11 cellular contexts compared by ENCODE assay signal in the genomic region with DNA sequence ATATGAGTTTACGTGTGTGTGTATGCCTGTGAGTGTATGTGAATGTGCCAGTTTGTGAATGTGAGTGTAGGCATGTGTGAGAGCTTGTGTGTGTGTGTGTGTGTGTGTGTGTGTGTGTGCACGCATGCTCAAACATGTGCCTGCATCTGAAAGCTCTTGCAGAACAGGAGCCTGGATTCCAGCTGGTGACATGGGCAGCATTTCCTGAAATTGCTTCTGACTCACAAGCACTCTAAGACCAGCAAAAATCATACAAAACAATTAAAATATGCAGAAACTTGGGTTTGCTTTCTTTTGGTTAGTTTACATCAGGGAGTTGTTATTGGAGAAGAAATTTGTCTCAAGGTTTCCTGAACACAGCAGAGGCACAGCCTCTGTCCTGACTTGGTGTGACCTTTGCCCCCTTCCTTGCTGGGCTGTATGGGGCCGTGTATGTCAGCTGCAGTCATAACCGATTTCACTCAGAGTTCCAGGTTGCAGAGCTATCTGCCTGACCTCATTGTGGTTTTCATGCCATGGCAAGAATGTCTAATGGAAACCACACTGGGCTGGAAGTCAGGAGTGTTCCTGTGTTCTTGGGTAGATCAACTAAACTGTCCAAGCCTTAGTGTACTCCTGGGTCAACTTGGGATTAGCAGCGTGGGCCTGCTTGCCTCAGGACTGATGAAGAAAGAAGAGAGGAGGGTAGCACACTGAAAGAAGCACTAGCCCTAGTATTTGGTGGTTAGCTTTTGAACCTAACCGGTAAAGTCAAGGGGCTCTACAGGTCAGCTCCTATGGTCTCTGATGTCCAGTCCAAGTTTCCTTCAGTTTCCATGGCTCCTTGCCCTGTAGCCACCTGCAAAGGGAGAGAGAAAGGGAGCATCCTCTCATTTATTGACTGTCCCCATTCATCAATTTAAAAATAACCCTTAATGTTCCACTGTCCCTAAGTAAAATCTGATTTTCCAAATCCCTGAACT.
DNase-seq lines count a peak whose midpoint lies in the region; ATAC-seq and TF ChIP-seq lines count a peak whose summit lies in the region.
"Had no signal": no experiment of that assay in that cellular context is flagged by ENCODE, and none has a peak within 500 bp of the region (broad histone marks: within the 10 kb centered on the region; RNA-seq: fewer than 3 reads in every experiment).

No MANE protein-coding gene starts in this region.

- H3K9me1 ChIP-seq in IMR-90 (ENCODE audit: insufficient read depth, low read length), result peaks cover 27% of the 10 kb centered on the region

- peak overlapping the region; percentile 53 for H3K14ac ChIP-seq in IMR-90 (replicated peaks; ENCODE audit: low read depth, low read length)

- in situ Hi-C loops in IMR-90 (cut with MboI; ENCODE audit: low sequenced_read_pairs), result no loop called here
- in situ Hi-C loops in mammary epithelial cell (cut with MboI; ENCODE audit: low sequenced_read_pairs in 2 of 2), result no loop called here
- in situ Hi-C loops in HAP-1 (cut with MboI; ENCODE audit: low sequenced_read_pairs), result no loop called here

- peak overlapping the region; percentile 70 for H2BK20ac ChIP-seq in IMR-90 (ENCODE audit: low read depth, low read length)

- ATAC-seq in IMR-90 (ENCODE audit: low read depth) (peak; percentile 89), left lobe of liver (peak; percentile 30), HG02678 (IDR thresholded peaks at IDR 0.05; ENCODE audit: unreplicated experiment) (no peak), HG02623 (IDR thresholded peaks at IDR 0.05; ENCODE audit: unreplicated experiment) (no peak), HG03354 (IDR thresholded peaks at IDR 0.05; ENCODE audit: poor library complexity, severe bottlenecking, unreplicated experiment) (no peak)

- H4K20me1 ChIP-seq in IMR-90 (ENCODE audit: insufficient read depth, low read length) (peaks cover 14% of the 10 kb centered on the region), mammary epithelial cell (ENCODE audit: insufficient read depth, low read length) (no peaks in the 10 kb centered on the region)

- H3K27ac ChIP-seq in ACC112 (ENCODE audit: low read depth, low read length) (peak overlapping the region; percentile 99), IMR-90 (ENCODE audit: insufficient read depth, low read length) (peak overlapping the region; percentile 77; the same call in 1 of the 2 replicates), mammary epithelial cell (ENCODE audit: insufficient read depth, low read depth, low read length) (no peak overlapping the region)
- H3K27ac ChIP-seq: HL-60, right lobe of liver had no signal

- peak overlapping the region; percentile 26; the same call in 1 of the 3 replicates for H2BK15ac ChIP-seq in IMR-90 (ENCODE audit: low read depth, low read length)

- no peak; the same call in 1 of the 2 replicates for TF ChIP-seq RAD21 in IMR-90 (IDR thresholded peaks at IDR 0.05; ENCODE audit: low read length)

- dilution Hi-C loops in IMR-90 (cut with HindIII; ENCODE audit: low sequenced_read_pairs, unreplicated experiment), result no loop called here
- dilution Hi-C loops in mammary epithelial cell (cut with HindIII; ENCODE audit: low sequenced_read_pairs), result no loop called here

- H3K27me3 ChIP-seq in ACC112 (ENCODE audit: insufficient read depth, low read length) (no peaks in the 10 kb centered on the region), IMR-90 (ENCODE audit: control insufficient read depth, insufficient read depth, low read length) (no peaks in the 10 kb centered on the region), mammary epithelial cell (ENCODE audit: insufficient read depth, low read length) (no peaks in the 10 kb centered on the region), HAP-1 (ENCODE audit: low read depth) (no peaks in the 10 kb centered on the region)
- H3K27me3 ChIP-seq: right lobe of liver had no signal

- BruUV-seq in IMR-90 (replicated peaks; lab: Mats Ljungman, UMichigan), result no TSS peak
- BruUV-seq in mammary epithelial cell (replicated peaks; lab: Mats Ljungman, UMichigan), result no TSS peak

- no peaks in the 10 kb centered on the region for H3K79me1 ChIP-seq in IMR-90 (ENCODE audit: low read depth in 1 of 2, low read length in 2 of 2)

- H3K36me3 ChIP-seq in ACC112 (ENCODE audit: insufficient read depth, low read length) (no peaks in the 10 kb centered on the region), IMR-90 (ENCODE audit: control insufficient read depth, insufficient read depth, low read length) (no peaks in the 10 kb centered on the region), mammary epithelial cell (ENCODE audit: insufficient read depth, low read length) (no peaks in the 10 kb centered on the region), HAP-1 (replicated peaks) (no peaks in the 10 kb centered on the region)
- H3K36me3 ChIP-seq: right lobe of liver had no signal

- no peak for TF ChIP-seq POLR2A in IMR-90 (IDR thresholded peaks at IDR 0.05; ENCODE audit: low read depth, low read length)

- peak overlapping the region; percentile 83 for H2BK5ac ChIP-seq in IMR-90 (ENCODE audit: low read depth, low read length, poor library complexity, severe bottlenecking)

- H2AFZ ChIP-seq in ACC112 (ENCODE audit: low read length, unreplicated experiment) (no peak overlapping the region), IMR-90 (replicated peaks; ENCODE audit: low read length, poor library complexity) (no peak overlapping the region), mammary epithelial cell (ENCODE audit: low read depth, low read length) (no peak overlapping the region)

- peak overlapping the region; percentile 82 for H2BK120ac ChIP-seq in IMR-90 (ENCODE audit: low read depth, low read length)

- no peaks in the 10 kb centered on the region for H3K79me2 ChIP-seq in ACC112 (ENCODE audit: control insufficient read depth, insufficient read depth, low read length, unreplicated experiment)
- no peaks in the 10 kb centered on the region for H3K79me2 ChIP-seq in mammary epithelial cell (ENCODE audit: insufficient read depth, low read length)

- H3K56ac ChIP-seq in IMR-90 (ENCODE audit: extremely low read depth, insufficient read depth, low read length), result 0 out of 2 replicates have a peak overlapping the region, but pooled peaks have one; percentile 12

- H3K4me1 ChIP-seq in ACC112 (ENCODE audit: control insufficient read depth, insufficient read depth, low read length, unreplicated experiment), result peaks cover 51% of the 10 kb centered on the region
- H3K4me1 ChIP-seq in IMR-90 (ENCODE audit: control insufficient read depth, insufficient read depth, low read length), result peaks cover 22% of the 10 kb centered on the region
- peaks cover 23% of the 10 kb centered on the region for H3K4me1 ChIP-seq in mammary epithelial cell (ENCODE audit: insufficient read depth, low read length)
- no peaks in the 10 kb centered on the region for H3K4me1 ChIP-seq in HAP-1
- H3K4me1 ChIP-seq: right lobe of liver had no signal

- CTCF ChIA-PET in IMR-90 (lab: Yijun Ruan, JAX), result interaction anchor here (1.0 kb wide), 1 partner anchor 10 kb away, joined by 5 read pairs; no protein-coding TSS in a partner anchor
- CTCF ChIA-PET in mammary epithelial cell (lab: Charles Lee; ENCODE audit: low non-redundant PET), result no interaction called here

- WGBS in IMR-90 (ENCODE audit: extremely low coverage in 2 of 2, insufficient read length in 1 of 2), 2 experiments, result 0% methylated on average over 2 of the region's 6 CpGs; no CpG with 5 or more reads in 1 of the 2 experiments
- 22% methylated on average over 6 of the region's 6 CpGs for WGBS in mammary epithelial cell (ENCODE audit: low coverage, missing lambda C conversion rate)

- peaks cover 2% of the 10 kb centered on the region; the same call in 1 of the 2 replicates for H3K9me3 ChIP-seq in IMR-90 (ENCODE audit: control insufficient read depth, insufficient read depth, low read length)
- H3K9me3 ChIP-seq in mammary epithelial cell (replicated peaks; ENCODE audit: insufficient read depth, low read length), result no peaks in the 10 kb centered on the region
- H3K9me3 ChIP-seq in HAP-1, result no peaks in the 10 kb centered on the region
- H3K9me3 ChIP-seq: right lobe of liver had no signal

- peak overlapping the region; percentile 58; the same call in 1 of the 2 replicates for H3K4me3 ChIP-seq in ACC112 (ENCODE audit: low read depth, low read length)
- no peak overlapping the region for H3K4me3 ChIP-seq in IMR-90 (ENCODE audit: insufficient read depth, low read depth, low read length)
- no peak overlapping the region for H3K4me3 ChIP-seq in mammary epithelial cell (replicated peaks in 1 of 3; ENCODE audit: insufficient read depth in 1 of 3, low read depth in 2 of 3, low read length in 3 of 3)
- H3K4me3 ChIP-seq in HAP-1, result no peak overlapping the region
- H3K4me3 ChIP-seq: right lobe of liver had no signal

- DNase-seq in IMR-90 (peak; percentile 97), mammary epithelial cell (peak; percentile 89), left lobe of liver (ENCODE audit: low spot score) (no peak), HAP-1 (ENCODE audit: low spot score in 2 of 2) (no peak)
- DNase-seq: NK-92 treated with Interleukin-12 subunit alpha and Interleukin-12 subunit beta, amount 100 ng/mL, for 24 hours; right lobe of liver had no signal

- intact Hi-C loops in IMR-90 (cut with micrococcal nuclease) (loop anchor here (1.0 to 5.0 kb wide), 3 partner anchors 9 to 338 kb away; no protein-coding TSS in a partner anchor), mammary epithelial cell (cut with micrococcal nuclease) (no loop called here)

- peak overlapping the region; percentile 81 for H3K4ac ChIP-seq in IMR-90 (ENCODE audit: low read depth, low read length)

- POLR2A ChIA-PET in IMR-90 (lab: Charles Lee; ENCODE audit: unreplicated experiment), result interaction anchor here (0.6 kb wide), 1 partner anchor 381 kb away, joined by 3 read pairs; no protein-coding TSS in a partner anchor

- H4K91ac ChIP-seq in IMR-90 (ENCODE audit: insufficient read depth, low read depth, low read length), result peak overlapping the region; percentile 73

- peak overlapping the region; percentile 13 for H4K5ac ChIP-seq in IMR-90 (ENCODE audit: low read depth, low read length)

- peak overlapping the region; percentile 61 for H3K18ac ChIP-seq in IMR-90 (ENCODE audit: low read depth, low read length)

- peak overlapping the region; percentile 25; the same call in 1 of the 2 replicates for H3K23ac ChIP-seq in IMR-90 (ENCODE audit: low read depth, low read length)

- H2AK9ac ChIP-seq in IMR-90 (replicated peaks; ENCODE audit: low read depth, low read length, poor library complexity), result no peak overlapping the region

- H4K8ac ChIP-seq in IMR-90 (ENCODE audit: low read depth in 2 of 2, low read length in 2 of 2), result peak overlapping the region; percentile 19 to 65; a peak in 3 of 4 replicates

- H3K9ac ChIP-seq in IMR-90 (ENCODE audit: low read depth, low read length) (no peak overlapping the region), mammary epithelial cell (ENCODE audit: insufficient read depth, low read length) (no peak overlapping the region)

- peak overlapping the region; percentile 73 for H2AK5ac ChIP-seq in IMR-90 (ENCODE audit: low read depth, low read length)

- H3K4me2 ChIP-seq in IMR-90 (ENCODE audit: low read depth, low read length) (peak overlapping the region; percentile 11; the same call in 1 of the 2 replicates), mammary epithelial cell (ENCODE audit: insufficient read depth, low read depth, low read length) (peak overlapping the region; percentile 19)

- TF ChIP-seq CTCF in IMR-90 (conservative IDR thresholded peaks at IDR 0.05; ENCODE audit: low read depth, low read length) (no peak), mammary epithelial cell (conservative IDR thresholded peaks at IDR 0.05 in 1 of 2, IDR thresholded peaks at IDR 0.05 in 1 of 2; ENCODE audit: extremely low read depth in 1 of 2, insufficient read depth in 1 of 2, low read depth in 1 of 2, low read length in 2 of 2) (no peak)

Comparison
In these comparisons a context has a peak if more than half of its experiments do, and no peak if none do; other contexts are left out.
1. ATAC-seq: peak in IMR-90 (single experiment) and left lobe of liver (single experiment); none in HG02678 (single experiment), HG02623 (single experiment) and HG03354 (single experiment).
2. DNase-seq: peak in IMR-90 (single experiment) and mammary epithelial cell (single experiment); none in left lobe of liver (single experiment) and HAP-1 (0 of 2).